8 cellular contexts compared by ENCODE assay signal in genomic region chr4:152500798-152501434, GRCh38. TPM values are rescaled to one million over a fixed set of nuclear protein-coding genes. Genes with fewer than 3 reads are reported as not detected.
DNase-seq lines count a peak whose midpoint lies in the region; ATAC-seq and TF ChIP-seq lines count a peak whose summit lies in the region.

No MANE protein-coding gene starts in this region.

- TF ChIP-seq POLR2A in vagina (IDR thresholded peaks at IDR 0.05) = no peak

- intact Hi-C loops in CD14-positive monocyte (cut with micrococcal nuclease) (loop anchor here (5.0 to 10.0 kb wide), 2 partner anchors 144 to 231 kb away; no protein-coding TSS in a partner anchor), vagina (cut with DNase I) (loop anchor here (10.0 kb wide), 1 partner anchor 134 kb away; no protein-coding TSS in a partner anchor)

- H3K4me3 ChIP-seq in epithelial cell of esophagus (ENCODE audit: low read length) = no peak overlapping the region
- H3K4me3 ChIP-seq in vagina = no peak overlapping the region

- TF ChIP-seq CTCF in CD14-positive monocyte (IDR thresholded peaks at IDR 0.05) (peak; percentile 87), epithelial cell of esophagus (IDR thresholded peaks at IDR 0.05; ENCODE audit: insufficient read depth, low read depth, low read length, missing control alignments) (peak; percentile 75), vagina (IDR thresholded peaks at IDR 0.05) (peak; percentile 37 to 81 (median 61))

- peak overlapping the region in 4 of 7 donors; percentile 29 to 81 (median 68) for H3K27ac Mint-ChIP-seq in CD14-positive monocyte
- H3K27ac Mint-ChIP-seq in naive B cell = peak overlapping the region in 2 of 6 donors; percentile 5 to 51

- DNase-seq in CD14-positive monocyte (ENCODE audit: low spot score) = peak; percentile 64
- DNase-seq in NCI-H2227 treated with DMSO at 0.1 percent for 48 hours (lab: John Stamatoyannopoulos, UW) = peak; percentile 57
- peak; percentile 95 for DNase-seq in epithelial cell of esophagus (ENCODE audit: low read depth)
- DNase-seq in naive B cell = peak; percentile 68
- no peak for DNase-seq in vagina (ENCODE audit: extremely low spot score in 2 of 2)

- H3K4me1 Mint-ChIP-seq in CD14-positive monocyte (peaks cover 27% of the 10 kb centered on the region), naive B cell (peaks cover 17 to 40% (median 27%) of the 10 kb centered on the region in 3 donors)

- no peaks in the 10 kb centered on the region for H3K36me3 ChIP-seq in vagina

- no peak overlapping the region for H3K27ac ChIP-seq in vagina

- H3K27me3 ChIP-seq in vagina = no peaks in the 10 kb centered on the region

- H3K9me3 ChIP-seq in vagina = no peaks in the 10 kb centered on the region

- H3K4me3 Mint-ChIP-seq in CD14-positive monocyte (peak overlapping the region in 1 of 2 donors; percentile 21), naive B cell (peak overlapping the region in 3 of 8 donors; percentile 27 to 35 (median 32))

- H3K9me3 Mint-ChIP-seq in CD14-positive monocyte (peaks cover 0 to 3% (median 0%) of the 10 kb centered on the region in 7 donors), naive B cell (no peaks in the 10 kb centered on the region)

- H3K36me3 Mint-ChIP-seq in CD14-positive monocyte (peaks cover 0 to 7% of the 10 kb centered on the region in 2 donors), naive B cell (no peaks in the 10 kb centered on the region)

- H3K4me1 ChIP-seq in vagina = no peaks in the 10 kb centered on the region

- no peaks in the 10 kb centered on the region for H3K27me3 Mint-ChIP-seq in CD14-positive monocyte (ENCODE audit: low read depth in 3 of 3)
- no peaks in the 10 kb centered on the region for H3K27me3 Mint-ChIP-seq in naive B cell

- ATAC-seq in GM18519 (IDR thresholded peaks at IDR 0.05; ENCODE audit: low FRiP score, unreplicated experiment) = peak; percentile 57
- peak; percentile 52 for ATAC-seq in HG03095 (IDR thresholded peaks at IDR 0.05; ENCODE audit: unreplicated experiment)
- ATAC-seq in activated CD4-positive, CD25-positive, alpha-beta regulatory T cell treated with anti-CD3 and anti-CD28 coated beads, Interleukin-2, amount 50 U/mL, for 24 hours = peak; percentile 50 to 52
- ATAC-seq in naive B cell (ENCODE audit: low read depth in 2 of 2) = peak; percentile 83 to 88

RNA-seq across cellular contexts. Expression of gene FBXW7, which starts 35.0 kb away (rescaled TPM):
- 10 to 100 TPM; 25.1 to 35.6 TPM for polyA plus RNA-seq in CD14-positive monocyte
- 10 to 100 TPM; 35.6 to 64.2 (median 39.0) TPM for polyA plus RNA-seq in naive B cell (ENCODE audit: low read depth in 6 of 6)
- total RNA-seq in vagina = 61.1 TPM

Comparison
In these comparisons a context has a peak if more than half of its experiments do, and no peak if none do; other contexts are left out.
1. DNase-seq: peak in CD14-positive monocyte (single experiment), NCI-H2227 treated with DMSO at 0.1 percent for 48 hours (single experiment), epithelial cell of esophagus (single experiment) and naive B cell (single experiment); none in vagina (0 of 2).
2. Peak in every context shown above with its lines, with median percentiles within 50 percentile points of each other: CTCF ChIP-seq and ATAC-seq.